8 cellular contexts compared by ENCODE assay signal in the genomic region with DNA sequence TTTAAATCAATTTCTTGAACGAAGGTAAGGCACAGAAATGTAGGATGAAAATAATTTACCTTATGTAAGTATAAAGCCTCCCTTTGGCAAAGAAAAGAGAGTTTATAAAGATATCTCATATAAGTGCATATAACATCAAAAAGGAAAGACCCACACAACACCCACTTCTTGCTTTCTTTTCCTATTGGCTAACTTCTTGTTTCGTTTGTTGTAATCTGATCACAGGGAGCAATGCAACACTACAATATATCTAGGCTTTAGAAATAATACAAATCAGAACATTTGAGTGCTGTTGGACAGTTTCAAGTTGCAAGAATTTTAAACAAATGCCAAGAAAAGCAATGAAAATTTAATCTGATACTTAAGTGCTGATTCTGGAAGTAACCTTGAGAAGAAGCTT. TPM values are rescaled to one million over a fixed set of nuclear protein-coding genes. Genes with fewer than 3 reads are reported as not detected.
DNase-seq lines count a peak whose midpoint lies in the region; ATAC-seq, FAIRE-seq and TF ChIP-seq lines count a peak whose summit lies in the region.

No MANE protein-coding gene starts in this region.

- H3K4me3 ChIP-seq in Karpas-422 (ENCODE audit: low read length): peak overlapping the region; percentile 83
- H3K4me3 ChIP-seq in ascending aorta: peak overlapping the region; percentile 81 to 90
- peak overlapping the region; percentile 75 to 87 (median 84); a peak in 5 of 6 replicates for H3K4me3 ChIP-seq in HepG2 (replicated peaks in 1 of 3; ENCODE audit: insufficient read depth in 1 of 3, low read depth in 2 of 3, low read length in 3 of 3)

- WGBS in HepG2 (ENCODE audit: low lambda C conversion rate): 22% methylated on average over 2 of the region's 2 CpGs

- peaks cover 94% of the 10 kb centered on the region for H3K79me2 ChIP-seq in Karpas-422 (ENCODE audit: low read length)
- peaks cover 52% of the 10 kb centered on the region for H3K79me2 ChIP-seq in HepG2 (ENCODE audit: insufficient read depth, low read length)

- no peaks in the 10 kb centered on the region for H4K20me1 ChIP-seq in Karpas-422 (ENCODE audit: insufficient read depth, low read depth, low read length)
- H4K20me1 ChIP-seq in HepG2 (ENCODE audit: insufficient read depth, low read length): no peaks in the 10 kb centered on the region

- ATAC-seq in HepG2 (no peak), HG03095 (IDR thresholded peaks at IDR 0.05; ENCODE audit: unreplicated experiment) (no peak), HG03159 (IDR thresholded peaks at IDR 0.05; ENCODE audit: unreplicated experiment) (no peak)

- no peaks in the 10 kb centered on the region for H3K27me3 ChIP-seq in Karpas-422 (ENCODE audit: low read length)
- no peaks in the 10 kb centered on the region for H3K27me3 ChIP-seq in ascending aorta
- H3K27me3 ChIP-seq in HepG2 (ENCODE audit: control insufficient read depth in 1 of 2, insufficient read depth in 2 of 2, low read length in 2 of 2): no peaks in the 10 kb centered on the region; a peak in 1 of 5 replicates

- TF ChIP-seq CTCF in ascending aorta (IDR thresholded peaks at IDR 0.05): no peak
- no peak for TF ChIP-seq CTCF in HepG2 (CRISPR knock-in tag; IDR thresholded peaks at IDR 0.05)

- in situ Hi-C loops in HepG2 (cut with HindIII; ENCODE audit: extremely low pct_ligation_motif_present, low pct_unique_long_range_greater_than_20kb): loop anchor here (10.0 kb wide), 1 partner anchor 119 kb away; no protein-coding TSS in a partner anchor

- H3K9me3 ChIP-seq in Karpas-422 (ENCODE audit: low read length) (no peaks in the 10 kb centered on the region), ascending aorta (no peaks in the 10 kb centered on the region), HepG2 (ENCODE audit: low read length) (no peaks in the 10 kb centered on the region)

- intact Hi-C loops in ascending aorta (cut with DNase I) (loop anchor here (2.0 to 5.0 kb wide), 4 partner anchors 36 to 256 kb away; a partner anchor contains a TSS), HepG2 (cut with micrococcal nuclease; ENCODE audit: unreplicated experiment) (loop anchor here (2.0 to 5.0 kb wide), 3 partner anchors 144 to 1056 kb away; a partner anchor contains a TSS)

- peak overlapping the region; percentile 85 for H3K27ac ChIP-seq in Karpas-422 (ENCODE audit: low read length)
- no peak overlapping the region for H3K27ac ChIP-seq in ascending aorta
- H3K27ac ChIP-seq in HepG2 (ENCODE audit: extremely low read length, insufficient read depth, low read length): peak overlapping the region; percentile 85
- H3K27ac ChIP-seq in caudate nucleus (ENCODE audit: low read depth, low read length): no peak overlapping the region

- no TSS peak for BruUV-seq in HepG2 (replicated peaks; lab: Mats Ljungman, UMichigan)

- FAIRE-seq in HepG2 (lab: Jason Lieb, UNC): no peak

- DNase-seq in Daoy (ENCODE audit: low read depth) (peak; percentile 37), Karpas-422 (peak; percentile 83), ascending aorta (ENCODE audit: low spot score in 2 of 2) (no peak), HepG2 (ENCODE audit: low spot score) (peak; percentile 30), mesenteric fat pad (ENCODE audit: low spot score) (no peak), caudate nucleus (lab: John Stamatoyannopoulos, UW) (no peak)

- TF ChIP-seq RAD21 in HepG2 (CRISPR knock-in tag; IDR thresholded peaks at IDR 0.05): no peak

- peaks cover 55% of the 10 kb centered on the region for H3K4me1 ChIP-seq in Karpas-422 (ENCODE audit: low read length)
- peaks cover 0 to 7% of the 10 kb centered on the region in 2 donors for H3K4me1 ChIP-seq in ascending aorta
- H3K4me1 ChIP-seq in HepG2 (ENCODE audit: insufficient read depth, low read length): peaks cover 35% of the 10 kb centered on the region

- H2AFZ ChIP-seq in Karpas-422 (ENCODE audit: low read length): no peak overlapping the region
- no peak overlapping the region for H2AFZ ChIP-seq in HepG2 (ENCODE audit: low read length)

- H3K36me3 ChIP-seq in Karpas-422 (ENCODE audit: insufficient read depth, low read length): peaks cover 6% of the 10 kb centered on the region; the same call in 1 of the 2 replicates
- no peaks in the 10 kb centered on the region for H3K36me3 ChIP-seq in ascending aorta
- H3K36me3 ChIP-seq in HepG2 (replicated peaks in 1 of 2; ENCODE audit: control insufficient read depth in 1 of 2, insufficient read depth in 2 of 2, low read length in 2 of 2): no peaks in the 10 kb centered on the region; a peak in 1 of 5 replicates

- POLR2A ChIA-PET in HepG2 (lab: Yijun Ruan, JAX): interaction anchor here (1.6 kb wide), 1 partner anchor 8 kb away, joined by 4 read pairs; no protein-coding TSS in a partner anchor

- no peaks in the 10 kb centered on the region for H3K9me2 ChIP-seq in Karpas-422 (replicated peaks; ENCODE audit: insufficient read depth, low read length)

- TF ChIP-seq EP300 in HepG2 (IDR thresholded peaks at IDR 0.05; ENCODE audit: low read depth in 2 of 2, low read length in 2 of 2): no peak
- TF ChIP-seq EP300 in HepG2 (CRISPR knock-in tag; IDR thresholded peaks at IDR 0.05; ENCODE audit: borderline replicate concordance): no peak

- CTCF ChIA-PET in HepG2 (lab: Yijun Ruan, JAX; ENCODE audit: low intra/inter-chr PET ratio, low total read pairs): no interaction called here

- no peak for TF ChIP-seq POLR2A in HepG2 (IDR thresholded peaks at IDR 0.05; ENCODE audit: insufficient read depth in 1 of 2, low read depth in 2 of 2, low read length in 2 of 2)

- peak overlapping the region; percentile 84 for H3K9ac ChIP-seq in Karpas-422 (ENCODE audit: low read length)
- peak overlapping the region; percentile 73; the same call in 1 of the 2 replicates for H3K9ac ChIP-seq in HepG2 (ENCODE audit: insufficient read depth, low read depth, low read length)

- peak overlapping the region; percentile 84 for H3K4me2 ChIP-seq in Karpas-422 (ENCODE audit: low read depth, low read length, poor library complexity, severe bottlenecking)
- H3K4me2 ChIP-seq in HepG2 (ENCODE audit: low read depth, low read length): peak overlapping the region; percentile 72

RNA-seq across cellular contexts. Expression of a gene that starts 1.3 kb away (rescaled TPM):
- 12.3 and 13.9 TPM in 2 replicates for total RNA-seq in Daoy (2014; rRNA removed; shearing (Covaris generic))
- total RNA-seq in Karpas-422 (2014; rRNA removed; shearing (Covaris generic); ENCODE audit: low replicate concordance): 42.2 and 42.5 TPM in 2 replicates
- total RNA-seq in ascending aorta (2.0 TPM), HepG2 (2016; rRNA removed; fragmentation: Illumina TruSeq; extraction: Trizol) (4.3 and 5.3 TPM in 2 replicates), mesenteric fat pad (5.4 TPM)
- total RNA-seq in HepG2 (2016; cell fraction: cytosol; rRNA removed; fragmentation: Illumina TruSeq; extraction: Trizol; ENCODE audit: low read depth): 4.7 and 6.1 TPM in 2 replicates
- total RNA-seq in HepG2 (2016; cell fraction: insoluble cytoplasmic fraction; rRNA removed; fragmentation: Illumina TruSeq; extraction: Trizol): 4.1 and 4.3 TPM in 2 replicates
- 8.4 and 10.4 TPM in 2 replicates for total RNA-seq in HepG2 (2016; cell fraction: membrane; rRNA removed; fragmentation: Illumina TruSeq; extraction: Trizol)
- total RNA-seq in HepG2 (2016; cell fraction: nucleus; rRNA removed; fragmentation: Illumina TruSeq; extraction: Trizol): 5.5 and 6.6 TPM in 2 replicates
- 1.1 and 2.2 TPM in 2 replicates for polyA plus RNA-seq in HepG2 (2011; rRNA removed)
- 0.79 and 0.92 TPM in 2 replicates for polyA plus RNA-seq in HepG2 (2011; cell fraction: cytosol; rRNA removed)
- 1.8 and 2.2 TPM in 2 replicates for polyA plus RNA-seq in HepG2 (2011; cell fraction: nucleus; rRNA removed)
- 1.1 TPM in 2 replicates for polyA plus RNA-seq in HepG2 (2012)
- polyA plus RNA-seq in HepG2 (2016; cell fraction: cytosol; fragmentation: Illumina TruSeq; extraction: Trizol; ENCODE audit: low read depth): 0.14 and 0.34 TPM in 2 replicates
- polyA plus RNA-seq in HepG2 (2016; cell fraction: insoluble cytoplasmic fraction; fragmentation: Illumina TruSeq; extraction: Trizol; ENCODE audit: low read depth): 1.7 and 1.9 TPM in 2 replicates
- 0.33 and 0.40 TPM in 2 replicates for polyA plus RNA-seq in HepG2 (2016; cell fraction: membrane; fragmentation: Illumina TruSeq; extraction: Trizol; ENCODE audit: low read depth)
- polyA plus RNA-seq in HepG2 (2016; cell fraction: nucleus; fragmentation: Illumina TruSeq; extraction: Trizol; ENCODE audit: insufficient read depth, low read depth): 2.8 and 3.7 TPM in 2 replicates
- 1.9 and 7.0 TPM in 2 replicates for polyA minus RNA-seq in HepG2 (2011; rRNA and poly(A)+ RNA removed; ENCODE audit: low replicate concordance)
- polyA minus RNA-seq in HepG2 (2011; cell fraction: cytosol; rRNA and poly(A)+ RNA removed): 4.3 and 4.8 TPM in 2 replicates
- 11.8 and 12.5 TPM in 2 replicates for polyA minus RNA-seq in HepG2 (2011; cell fraction: nucleus; rRNA and poly(A)+ RNA removed)

RNA-seq across cellular contexts. Expression of a gene that starts 1.7 kb away (rescaled TPM):
- total RNA-seq in Daoy (2014; rRNA removed; shearing (Covaris generic)): 61.9 and 102 TPM in 2 replicates
- total RNA-seq in Karpas-422 (2014; rRNA removed; shearing (Covaris generic); ENCODE audit: low replicate concordance): 85.9 and 169 TPM in 2 replicates
- total RNA-seq in ascending aorta: 141 TPM
- 29.3 and 35.5 TPM in 2 replicates for total RNA-seq in HepG2 (2016; rRNA removed; fragmentation: Illumina TruSeq; extraction: Trizol)
- 7.5 and 8.0 TPM in 2 replicates for total RNA-seq in HepG2 (2016; cell fraction: cytosol; rRNA removed; fragmentation: Illumina TruSeq; extraction: Trizol; ENCODE audit: low read depth)
- total RNA-seq in HepG2 (2016; cell fraction: insoluble cytoplasmic fraction; rRNA removed; fragmentation: Illumina TruSeq; extraction: Trizol): 32.6 and 33.9 TPM in 2 replicates
- total RNA-seq in HepG2 (2016; cell fraction: membrane; rRNA removed; fragmentation: Illumina TruSeq; extraction: Trizol): 18.5 and 18.7 TPM in 2 replicates
- total RNA-seq in HepG2 (2016; cell fraction: nucleus; rRNA removed; fragmentation: Illumina TruSeq; extraction: Trizol): 42.1 and 42.8 TPM in 2 replicates
- polyA plus RNA-seq in HepG2 (2011; rRNA removed): 37.8 and 51.6 TPM in 2 replicates
- 17.3 and 26.2 TPM in 2 replicates for polyA plus RNA-seq in HepG2 (2011; cell fraction: cytosol; rRNA removed)
- 14.3 and 17.8 TPM in 2 replicates for polyA plus RNA-seq in HepG2 (2011; cell fraction: nucleus; rRNA removed)
- polyA plus RNA-seq in HepG2 (2012): 20.0 and 33.9 TPM in 2 replicates
- polyA plus RNA-seq in HepG2 (2016; cell fraction: cytosol; fragmentation: Illumina TruSeq; extraction: Trizol; ENCODE audit: low read depth): 2.8 and 3.1 TPM in 2 replicates
- polyA plus RNA-seq in HepG2 (2016; cell fraction: insoluble cytoplasmic fraction; fragmentation: Illumina TruSeq; extraction: Trizol; ENCODE audit: low read depth): 23.2 and 28.2 TPM in 2 replicates
- polyA plus RNA-seq in HepG2 (2016; cell fraction: membrane; fragmentation: Illumina TruSeq; extraction: Trizol; ENCODE audit: low read depth): 7.9 and 8.0 TPM in 2 replicates
- 32.9 and 35.3 TPM in 2 replicates for polyA plus RNA-seq in HepG2 (2016; cell fraction: nucleus; fragmentation: Illumina TruSeq; extraction: Trizol; ENCODE audit: insufficient read depth, low read depth)
- 30.9 and 73.5 TPM in 2 replicates for polyA minus RNA-seq in HepG2 (2011; rRNA and poly(A)+ RNA removed; ENCODE audit: low replicate concordance)
- polyA minus RNA-seq in HepG2 (2011; cell fraction: cytosol; rRNA and poly(A)+ RNA removed): 18.0 and 25.5 TPM in 2 replicates
- 79.4 and 85.3 TPM in 2 replicates for polyA minus RNA-seq in HepG2 (2011; cell fraction: nucleus; rRNA and poly(A)+ RNA removed)
- 50.2 TPM for total RNA-seq in mesenteric fat pad

Comparison
In these comparisons a context has a peak if more than half of its experiments do, and no peak if none do; other contexts are left out.
1. DNase-seq: peak in Daoy (single experiment), Karpas-422 (single experiment) and HepG2 (single experiment); none in ascending aorta (0 of 2), mesenteric fat pad (single experiment) and caudate nucleus (0 of 61).
2. H3K27ac ChIP-seq: peak in Karpas-422 (single experiment) and HepG2 (single experiment); none in ascending aorta (0 of 2) and caudate nucleus (single experiment).
3. Peak in every context shown above with its lines, with median percentiles within 50 percentile points of each other: H3K4me3 ChIP-seq.